25 cellular contexts compared by ENCODE assay signal in the genomic region with DNA sequence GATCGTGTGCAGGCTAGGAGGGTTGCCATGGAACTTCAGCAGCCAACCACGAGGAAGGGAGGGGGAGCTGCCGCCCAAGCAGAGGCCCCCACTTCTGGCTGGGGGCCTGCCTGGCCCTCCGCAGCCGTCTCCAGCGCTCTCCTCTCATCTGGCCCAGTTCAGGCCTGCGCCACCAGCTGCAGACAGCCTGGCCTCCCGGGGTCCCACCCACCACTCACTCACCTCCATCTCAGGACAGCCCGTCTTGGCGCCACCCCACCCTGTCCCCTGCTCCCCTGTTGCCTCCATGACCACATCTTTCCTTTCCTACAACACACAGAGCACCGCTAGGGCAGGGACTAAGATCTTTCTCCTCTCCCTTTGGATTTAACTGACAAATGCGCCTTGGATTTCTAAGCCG.
A peak's percentile ranks its signal among the peaks of the same experiment; 100 is the strongest.
DNase-seq lines count a peak whose midpoint lies in the region; ATAC-seq and TF ChIP-seq lines count a peak whose summit lies in the region.
"Had no signal": no experiment of that assay in that cellular context is flagged by ENCODE, and none has a peak within 500 bp of the region (broad histone marks: within the 10 kb centered on the region; RNA-seq: fewer than 3 reads in every experiment).

No MANE protein-coding gene starts in this region.

- no peak overlapping the region for H3T11ph ChIP-seq in H9 (ENCODE audit: low read length)

- no peaks in the 10 kb centered on the region for H3K23me2 ChIP-seq in H9 (ENCODE audit: insufficient read length, low read depth, low read length, poor library complexity, severe bottlenecking)

- peaks cover 25 to 32% of the 10 kb centered on the region in 2 experiments for H3K4me1 Mint-ChIP-seq in H9
- H3K4me1 Mint-ChIP-seq: memory B cell had no signal

- peaks cover 11% of the 10 kb centered on the region in 2 experiments for H3K9me3 Mint-ChIP-seq in H9

- WGBS in H9 (ENCODE audit: extremely low coverage, insufficient read length, low lambda C conversion rate), result no CpG with 5 or more reads among the region's 13 CpGs
- 33 to 39% methylated on average over 13 of the region's 13 CpGs for WGBS in tibial nerve, 2 donors

- no peak overlapping the region for H3K4ac ChIP-seq in H9 (ENCODE audit: low read depth, low read length)

- no peak for TF ChIP-seq CTCF in H9 (conservative IDR thresholded peaks at IDR 0.05)
- no peak for TF ChIP-seq CTCF in tibial nerve (IDR thresholded peaks at IDR 0.05)

- H2AFZ ChIP-seq in H9 (ENCODE audit: low read length), result no peak overlapping the region

- H2AK5ac ChIP-seq in H9 (ENCODE audit: insufficient read length, low read length), result no peak overlapping the region

- H3K4me2 ChIP-seq in H9 (ENCODE audit: insufficient read depth, insufficient read length, low read length), result no peak overlapping the region

- H3K27me3 Mint-ChIP-seq in H9 (ENCODE audit: low read depth), result no peaks in the 10 kb centered on the region; the same call in 1 of the 2 replicates

- no peak overlapping the region for H3K14ac ChIP-seq in H9 (ENCODE audit: insufficient read depth, low read length)

- H3K27ac ChIP-seq in H9 (ENCODE audit: insufficient read length, low read depth, low read length) (no peak overlapping the region), tibial nerve (peak overlapping the region; percentile 49 to 88 (median 64))
- H3K27ac ChIP-seq: brain microvascular endothelial cell, RWPE1, SK-N-MC, thyroid gland had no signal

- no peak overlapping the region for H2BK12ac ChIP-seq in H9 (ENCODE audit: insufficient read length, low read depth, low read length)

- H3K56ac ChIP-seq in H9 (ENCODE audit: insufficient read length, low read depth, low read length), result no peak overlapping the region

- no peak overlapping the region for H3K4me3 ChIP-seq in tibial nerve
- H3K4me3 ChIP-seq: SK-N-MC, thyroid gland had no signal

- H4K5ac ChIP-seq in H9 (ENCODE audit: insufficient read length, low read depth, low read length), result no peak overlapping the region

- H2BK15ac ChIP-seq in H9 (ENCODE audit: low read depth, low read length), result no peak overlapping the region

- TF ChIP-seq POLR2A in tibial nerve (IDR thresholded peaks at IDR 0.05), result no peak

- TF ChIP-seq EP300 in tibial nerve (IDR thresholded peaks at IDR 0.05), result no peak

- no peak overlapping the region for H3K18ac ChIP-seq in H9 (ENCODE audit: insufficient read length, low read depth, low read length)

- H3K9me3 ChIP-seq in H9 (ENCODE audit: control insufficient read depth, low read depth, low read length), result no peaks in the 10 kb centered on the region
- peaks cover 0 to 13% (median 0%) of the 10 kb centered on the region in 4 donors for H3K9me3 ChIP-seq in tibial nerve
- H3K9me3 ChIP-seq: thyroid gland had no signal

- no peaks in the 10 kb centered on the region; a peak in 2 of 7 replicates for H3K36me3 Mint-ChIP-seq in H9 (ENCODE audit: insufficient read depth in 1 of 3, low read depth in 3 of 3)

- in situ Hi-C loops in ACHN (cut with HindIII; ENCODE audit: low pct_ligation_motif_present, low pct_unique_long_range_greater_than_20kb, low sequenced_read_pairs), result no loop called here

- H3K27ac Mint-ChIP-seq in H9, result no peak overlapping the region
- H3K27ac Mint-ChIP-seq: activated CD8-positive, alpha-beta T cell treated with anti-CD3 and anti-CD28 coated beads, Interleukin-2, amount 10 ng/mL, durations not matched to agents 7 days and 5 days; memory B cell; stimulated activated naive CD8-positive, alpha-beta T cell treated with anti-CD3 and anti-CD28 coated beads, Interleukin-15, Interleukin-2, amounts not matched to agents 100 ng/mL and 50 ng/mL, for 24 hours; T-helper 17 cell had no signal

- no peak for ATAC-seq in HG02642 (IDR thresholded peaks at IDR 0.05; ENCODE audit: poor library complexity, unreplicated experiment)
- ATAC-seq: activated CD8-positive, alpha-beta T cell treated with anti-CD3 and anti-CD28 coated beads, Interleukin-2, amount 10 ng/mL, durations not matched to agents 7 days and 5 days; T-helper 17 cell had no signal

- H4K20me1 ChIP-seq in H9 (ENCODE audit: control insufficient read depth, insufficient read depth, insufficient read length), result no peaks in the 10 kb centered on the region

- H2BK120ac ChIP-seq in H9 (ENCODE audit: low read depth, low read length, poor library complexity, severe bottlenecking), result no peak overlapping the region

- no peaks in the 10 kb centered on the region; the same call in 1 of the 2 replicates for H3K4me1 ChIP-seq in H9 (ENCODE audit: insufficient read depth, low read length)
- H3K4me1 ChIP-seq in tibial nerve, result peaks cover 0 to 66% (median 11%) of the 10 kb centered on the region in 4 donors
- H3K4me1 ChIP-seq: thyroid gland had no signal

- H3K9ac ChIP-seq in H9 (ENCODE audit: extremely low read depth, insufficient read length, low read length), result no peak overlapping the region

- no peak overlapping the region for H4K91ac ChIP-seq in H9 (ENCODE audit: insufficient read length, low read depth, low read length)

- no peaks in the 10 kb centered on the region for H3K36me3 ChIP-seq in tibial nerve
- H3K36me3 ChIP-seq: brain microvascular endothelial cell, thyroid gland had no signal

- H4K8ac ChIP-seq in H9 (replicated peaks; ENCODE audit: insufficient read length, low read depth, low read length), result no peak overlapping the region

- H3K23ac ChIP-seq in H9 (ENCODE audit: insufficient read length, low read depth, low read length), result no peak overlapping the region

- DNase-seq in H9 (peak; percentile 21), astrocyte of the hippocampus (ENCODE audit: low read depth, low spot score) (peak; percentile 46), mesenteric fat pad (ENCODE audit: low spot score) (peak; percentile 55), tibial nerve (ENCODE audit: low spot score in 2 of 2) (no peak), kidney tubule cell (ENCODE audit: low spot score) (no peak), ACHN (no peak)
- no peak for DNase-seq in activated CD4-positive, alpha-beta T cell treated with anti-CD3 and anti-CD28 coated beads, Interleukin-2, amount 50 U/mL, for 4 hours
- DNase-seq: activated CD8-positive, alpha-beta T cell treated with anti-CD3 and anti-CD28 coated beads, Interleukin-2, amount 10 ng/mL, durations not matched to agents 7 days and 5 days; activated gamma-delta T cell; brain microvascular endothelial cell; C1 segment of cervical spinal cord; effector CD8-positive, alpha-beta T cell; foreskin melanocyte; KBM-7; NCI-H1105 treated with DMSO at 0.1 percent for 48 hours; NCI-H1930; NCI-H526; small intestine; T-helper 17 cell; thyroid gland had no signal

- H3K79me2 ChIP-seq in H9 (ENCODE audit: insufficient read depth, low read length), result no peaks in the 10 kb centered on the region

- H2BK5ac ChIP-seq in H9 (ENCODE audit: insufficient read length, low read length), result no peak overlapping the region

- H2BK20ac ChIP-seq in H9 (ENCODE audit: low read depth, low read length, poor library complexity, severe bottlenecking), result no peak overlapping the region

- H3K27me3 ChIP-seq in H9 (ENCODE audit: insufficient read depth, low read length), result no peaks in the 10 kb centered on the region
- H3K27me3 ChIP-seq in tibial nerve, result no peaks in the 10 kb centered on the region
- H3K27me3 ChIP-seq: brain microvascular endothelial cell, thyroid gland had no signal

- H3K79me1 ChIP-seq in H9 (ENCODE audit: insufficient read depth, low read depth, low read length, poor library complexity, severe bottlenecking), result no peaks in the 10 kb centered on the region

- no peak overlapping the region for H3K4me3 Mint-ChIP-seq in H9
- H3K4me3 Mint-ChIP-seq: activated CD8-positive, alpha-beta T cell treated with anti-CD3 and anti-CD28 coated beads, Interleukin-2, amount 10 ng/mL, durations not matched to agents 7 days and 5 days; memory B cell; stimulated activated naive CD8-positive, alpha-beta T cell treated with anti-CD3 and anti-CD28 coated beads, Interleukin-15, Interleukin-2, amounts not matched to agents 100 ng/mL and 50 ng/mL, for 24 hours; T-helper 17 cell had no signal

Comparison
In these comparisons a context has a peak if more than half of its experiments do, and no peak if none do; other contexts are left out.
1. DNase-seq: peak in H9 (single experiment), astrocyte of the hippocampus (single experiment) and mesenteric fat pad (single experiment); none in tibial nerve (0 of 2), kidney tubule cell (single experiment), ACHN (single experiment) and activated CD4-positive, alpha-beta T cell treated with anti-CD3 and anti-CD28 coated beads, Interleukin-2, amount 50 U/mL, for 4 hours (0 of 2).